In genomic region chr16:11978080-11978479, GRCh38 we compare ENCODE assay signal across 10 cellular contexts. TPM values are rescaled to one million over a fixed set of nuclear protein-coding genes. Genes with fewer than 3 reads are reported as not detected.
A peak's percentile ranks its signal among the peaks of the same experiment; 100 is the strongest.
DNase-seq lines count a peak whose midpoint lies in the region; ATAC-seq and TF ChIP-seq lines count a peak whose summit lies in the region.
"Had no signal": no experiment of that assay in that cellular context is flagged by ENCODE, and none has a peak within 500 bp of the region (broad histone marks: within the 10 kb centered on the region; RNA-seq: fewer than 3 reads in every experiment).

No MANE protein-coding gene starts in this region.

- DNase-seq in activated CD8-positive, alpha-beta memory T cell treated with anti-CD3 and anti-CD28 coated beads, Interleukin-2, amount 10 ng/mL, durations not matched to agents 7 days and 5 days = no peak
- no peak for DNase-seq in activated CD8-positive, alpha-beta memory T cell treated with anti-CD3 and anti-CD28 coated beads, Interleukin-2, amount 50 U/mL, for 4 hours
- DNase-seq in hepatocyte (ENCODE audit: low spot score) (no peak), suprapubic skin (ENCODE audit: low spot score in 2 of 2) (no peak), NCI-H748 (lab: John Stamatoyannopoulos, UW; ENCODE audit: unreplicated experiment) (no peak)
- DNase-seq: SHP77 had no signal

- H3K27ac Mint-ChIP-seq in activated CD8-positive, alpha-beta memory T cell treated with anti-CD3 and anti-CD28 coated beads, Interleukin-2, amount 10 ng/mL, durations not matched to agents 7 days and 5 days = no peak overlapping the region

- H3K36me3 Mint-ChIP-seq in activated CD8-positive, alpha-beta memory T cell treated with anti-CD3 and anti-CD28 coated beads, Interleukin-2, amount 10 ng/mL, durations not matched to agents 7 days and 5 days = no peaks in the 10 kb centered on the region

- no peaks in the 10 kb centered on the region for H3K9me3 Mint-ChIP-seq in activated CD8-positive, alpha-beta memory T cell treated with anti-CD3 and anti-CD28 coated beads, Interleukin-2, amount 10 ng/mL, durations not matched to agents 7 days and 5 days (ENCODE audit: low read depth)

- peaks cover 35% of the 10 kb centered on the region for H3K4me1 Mint-ChIP-seq in activated CD8-positive, alpha-beta memory T cell treated with anti-CD3 and anti-CD28 coated beads, Interleukin-2, amount 10 ng/mL, durations not matched to agents 7 days and 5 days

- peak overlapping the region; percentile 99 for H3K4me2 ChIP-seq in hepatocyte

- H3K9me3 ChIP-seq in hepatocyte (ENCODE audit: low read depth) = no peaks in the 10 kb centered on the region
- H3K9me3 ChIP-seq in suprapubic skin = no peaks in the 10 kb centered on the region

- H3K27me3 ChIP-seq in hepatocyte (no peaks in the 10 kb centered on the region), suprapubic skin (no peaks in the 10 kb centered on the region)

- peaks cover 48% of the 10 kb centered on the region for H3K79me2 ChIP-seq in hepatocyte

- no peaks in the 10 kb centered on the region for H3K9me2 ChIP-seq in hepatocyte (replicated peaks; ENCODE audit: insufficient read depth)

- no peaks in the 10 kb centered on the region for H3K27me3 Mint-ChIP-seq in activated CD8-positive, alpha-beta memory T cell treated with anti-CD3 and anti-CD28 coated beads, Interleukin-2, amount 10 ng/mL, durations not matched to agents 7 days and 5 days

- no peaks in the 10 kb centered on the region for H4K20me1 ChIP-seq in hepatocyte (ENCODE audit: insufficient read depth, poor library complexity, severe bottlenecking)

- no peak for ATAC-seq in activated CD8-positive, alpha-beta memory T cell treated with anti-CD3 and anti-CD28 coated beads, Interleukin-2, amount 10 ng/mL, durations not matched to agents 7 days and 5 days
- ATAC-seq in GM19455 (IDR thresholded peaks at IDR 0.05; ENCODE audit: unreplicated experiment) (no peak), HG03342 (IDR thresholded peaks at IDR 0.05; ENCODE audit: unreplicated experiment) (no peak)

- no peak overlapping the region for H2AFZ ChIP-seq in hepatocyte

- peak overlapping the region; percentile 96 for H3K4me3 ChIP-seq in WI38 (ENCODE audit: low read depth, low read length)
- H3K4me3 ChIP-seq in hepatocyte = peak overlapping the region; percentile 86
- peak overlapping the region; percentile 94 for H3K4me3 ChIP-seq in suprapubic skin

- WGBS in hepatocyte (ENCODE audit: low lambda C conversion rate, missing lambda C conversion rate) = 92% methylated on average over 2 of the region's 2 CpGs
- 67% methylated on average over 2 of the region's 2 CpGs for WGBS in suprapubic skin

- TF ChIP-seq EP300 in suprapubic skin (IDR thresholded peaks at IDR 0.05) = no peak

- no peak for TF ChIP-seq POLR2A in suprapubic skin (IDR thresholded peaks at IDR 0.05)

- H3K4me1 ChIP-seq in hepatocyte (ENCODE audit: insufficient read depth) (peaks cover 4% of the 10 kb centered on the region), suprapubic skin (peaks cover 23% of the 10 kb centered on the region)

- CTCF ChIA-PET in activated CD8-positive, alpha-beta memory T cell treated with anti-CD3 and anti-CD28 coated beads, Interleukin-2, amount 10 ng/mL, durations not matched to agents 7 days and 5 days (lab: Charles Lee) = no interaction called here

- no peak for TF ChIP-seq CTCF in WI38 (IDR thresholded peaks at IDR 0.05; ENCODE audit: low read depth, low read length)
- TF ChIP-seq CTCF in hepatocyte (IDR thresholded peaks at IDR 0.05; ENCODE audit: poor library complexity) = no peak
- no peak for TF ChIP-seq CTCF in suprapubic skin (IDR thresholded peaks at IDR 0.05)

- H3K36me3 ChIP-seq in hepatocyte (replicated peaks; ENCODE audit: insufficient read depth, low read depth) (no peaks in the 10 kb centered on the region), suprapubic skin (no peaks in the 10 kb centered on the region)

- H3K27ac ChIP-seq in hepatocyte = peak overlapping the region; percentile 37
- H3K27ac ChIP-seq in suprapubic skin = peak overlapping the region; percentile 88

- peak overlapping the region; percentile 98 for H3K4me3 Mint-ChIP-seq in activated CD8-positive, alpha-beta memory T cell treated with anti-CD3 and anti-CD28 coated beads, Interleukin-2, amount 10 ng/mL, durations not matched to agents 7 days and 5 days

RNA-seq across cellular contexts. Expression of gene SNX29, which starts 1.5 kb away (rescaled TPM):
- total RNA-seq in activated CD8-positive, alpha-beta memory T cell treated with anti-CD3 and anti-CD28 coated beads, Interleukin-2, amount 10 ng/mL, durations not matched to agents 7 days and 5 days = 10 to 100 TPM; 13.2 to 17.9 TPM
- 5.3 and 7.5 TPM in 2 replicates for total RNA-seq in hepatocyte
- polyA plus RNA-seq in hepatocyte = 17.4 and 23.9 TPM in 2 replicates
- 10 to 100 TPM; 19.5 to 52.9 (median 39.9) TPM for total RNA-seq in suprapubic skin

RNA-seq across cellular contexts. Expression of gene TNFRSF17, which starts 13.1 kb away (rescaled TPM):
- not detected for total RNA-seq in activated CD8-positive, alpha-beta memory T cell treated with anti-CD3 and anti-CD28 coated beads, Interleukin-2, amount 10 ng/mL, durations not matched to agents 7 days and 5 days
- not detected in 2 replicates for total RNA-seq in hepatocyte
- not detected in 2 replicates for polyA plus RNA-seq in hepatocyte
- not detected for total RNA-seq in suprapubic skin
- total RNA-seq: HT1080 had no signal

RNA-seq across cellular contexts. Expression of gene NPIPB2, which starts 36.2 kb away (rescaled TPM):
- total RNA-seq in activated CD8-positive, alpha-beta memory T cell treated with anti-CD3 and anti-CD28 coated beads, Interleukin-2, amount 10 ng/mL, durations not matched to agents 7 days and 5 days = 10 to 100 TPM; 14.9 to 22.9 TPM
- total RNA-seq in hepatocyte (5.5 and 5.8 TPM in 2 replicates), suprapubic skin (10 to 100 TPM; 10.4 to 59.9 (median 12.4) TPM)
- 12.2 and 15.4 TPM in 2 replicates for polyA plus RNA-seq in hepatocyte
